Comparison of ENCODE assay signal across 7 cellular contexts in the genomic region with DNA sequence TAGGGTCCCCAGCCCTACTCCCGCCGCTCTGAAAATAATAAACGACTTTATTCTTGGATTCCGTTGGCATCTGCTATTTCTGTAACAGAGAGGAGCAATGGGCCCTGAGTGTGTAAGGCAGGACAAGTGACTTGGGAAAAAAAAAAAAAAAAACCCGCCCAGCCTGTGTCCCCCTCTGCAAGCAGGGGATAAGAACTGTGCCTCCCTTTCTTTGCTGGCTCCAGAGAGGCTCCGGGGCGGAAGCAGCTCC. TPM values are rescaled to one million over a fixed set of nuclear protein-coding genes. Genes with fewer than 3 reads are reported as not detected.
DNase-seq lines count a peak whose midpoint lies in the region; ATAC-seq, FAIRE-seq and TF ChIP-seq lines count a peak whose summit lies in the region.

No MANE protein-coding gene starts in this region.

- peak overlapping the region; percentile 98 for H2AFZ ChIP-seq in IMR-90 (replicated peaks; ENCODE audit: low read length, poor library complexity)

- H3K23ac ChIP-seq in IMR-90 (ENCODE audit: low read depth, low read length): no peak overlapping the region

- H2BK15ac ChIP-seq in IMR-90 (ENCODE audit: low read depth, low read length): no peak overlapping the region

- no peak overlapping the region for H3K56ac ChIP-seq in IMR-90 (ENCODE audit: extremely low read depth, insufficient read depth, low read length)

- peaks cover 16% of the 10 kb centered on the region for H3K9me1 ChIP-seq in IMR-90 (ENCODE audit: insufficient read depth, low read length)

- peaks cover 20 to 77% of the 10 kb centered on the region in 2 experiments for H3K79me1 ChIP-seq in IMR-90 (ENCODE audit: low read depth in 1 of 2, low read length in 2 of 2)

- in situ Hi-C loops in IMR-90 (cut with MboI; ENCODE audit: low sequenced_read_pairs): no loop called here

- peak overlapping the region; percentile 99 for H2AK9ac ChIP-seq in IMR-90 (replicated peaks; ENCODE audit: low read depth, low read length, poor library complexity)

- no TSS peak for BruUV-seq in IMR-90 (replicated peaks; lab: Mats Ljungman, UMichigan)

- TF ChIP-seq RAD21 in IMR-90 (IDR thresholded peaks at IDR 0.05; ENCODE audit: low read length): no peak

- POLR2A ChIA-PET in IMR-90 (lab: Charles Lee; ENCODE audit: unreplicated experiment): no interaction called here

- peak overlapping the region; percentile 68 for H3K4me2 ChIP-seq in IMR-90 (ENCODE audit: low read depth, low read length)

- H3K9me3 ChIP-seq in IMR-90 (ENCODE audit: control insufficient read depth, insufficient read depth, low read length) (no peaks in the 10 kb centered on the region), adipocyte (ENCODE audit: control insufficient read depth, low read length) (no peaks in the 10 kb centered on the region), kidney (ENCODE audit: control insufficient read depth in 1 of 2, low read length in 2 of 2) (no peaks in the 10 kb centered on the region), subcutaneous abdominal adipose tissue (ENCODE audit: control insufficient read depth in 5 of 5, low read length in 5 of 5) (no peaks in the 10 kb centered on the region)

- H2BK120ac ChIP-seq in IMR-90 (ENCODE audit: low read depth, low read length): no peak overlapping the region

- H3K4me3 ChIP-seq in IMR-90 (ENCODE audit: insufficient read depth, low read depth, low read length): peak overlapping the region; percentile 83
- peak overlapping the region; percentile 86 for H3K4me3 ChIP-seq in adipocyte (ENCODE audit: low read length)
- peak overlapping the region; percentile 50 to 73 for H3K4me3 ChIP-seq in kidney (ENCODE audit: low read length in 2 of 2)
- H3K4me3 ChIP-seq in subcutaneous abdominal adipose tissue (ENCODE audit: low read depth in 1 of 5, low read length in 5 of 5): peak overlapping the region; percentile 72 to 86 (median 76)

- TF ChIP-seq CTCF in IMR-90 (conservative IDR thresholded peaks at IDR 0.05; ENCODE audit: low read depth, low read length): no peak
- TF ChIP-seq CTCF in kidney (IDR thresholded peaks at IDR 0.05; ENCODE audit: borderline replicate concordance, extremely low read depth, insufficient read depth): no peak

- peak overlapping the region; percentile 15; the same call in 1 of the 2 replicates for H3K27ac ChIP-seq in IMR-90 (ENCODE audit: insufficient read depth, low read length)
- peak overlapping the region; percentile 89 to 96 for H3K27ac ChIP-seq in kidney (ENCODE audit: low read depth in 2 of 2, low read length in 2 of 2)
- H3K27ac ChIP-seq in subcutaneous abdominal adipose tissue (ENCODE audit: low read depth, low read length): peak overlapping the region; percentile 57

- no peak overlapping the region for H2BK5ac ChIP-seq in IMR-90 (ENCODE audit: low read depth, low read length, poor library complexity, severe bottlenecking)

- no peak overlapping the region for H2BK20ac ChIP-seq in IMR-90 (ENCODE audit: low read depth, low read length)

- H3K9ac ChIP-seq in IMR-90 (ENCODE audit: low read depth, low read length) (peak overlapping the region; percentile 5; the same call in 1 of the 2 replicates), adipocyte (ENCODE audit: low read length) (peak overlapping the region; percentile 90), kidney (ENCODE audit: low read length in 2 of 2) (peak overlapping the region; percentile 60 to 77), subcutaneous abdominal adipose tissue (ENCODE audit: low read length in 5 of 5) (peak overlapping the region in 4 of 5 donors; percentile 77 to 89 (median 80))

- ATAC-seq in IMR-90 (ENCODE audit: low read depth) (no peak), GM19397 (IDR thresholded peaks at IDR 0.05; ENCODE audit: unreplicated experiment) (no peak), GM18498 (IDR thresholded peaks at IDR 0.05; ENCODE audit: unreplicated experiment) (no peak)

- H4K5ac ChIP-seq in IMR-90 (ENCODE audit: low read depth, low read length): no peak overlapping the region

- peak overlapping the region in 1 of 2 experiments; percentile 22; a peak in 2 of 4 replicates for H4K8ac ChIP-seq in IMR-90 (ENCODE audit: low read depth in 2 of 2, low read length in 2 of 2)

- no peak overlapping the region for H4K91ac ChIP-seq in IMR-90 (ENCODE audit: insufficient read depth, low read depth, low read length)

- DNase-seq in IMR-90: no peak
- DNase-seq in adipocyte (ENCODE audit: low read depth): no peak
- no peak for DNase-seq in kidney
- DNase-seq in SKM-1 (lab: John Stamatoyannopoulos, UW; ENCODE audit: unreplicated experiment): no peak

- 0 out of 2 replicates have a peak overlapping the region, but pooled peaks have one; percentile 10 for H2AK5ac ChIP-seq in IMR-90 (ENCODE audit: low read depth, low read length)

- peaks cover 23% of the 10 kb centered on the region for H3K4me1 ChIP-seq in IMR-90 (ENCODE audit: control insufficient read depth, insufficient read depth, low read length)
- H3K4me1 ChIP-seq in adipocyte (ENCODE audit: control insufficient read depth, insufficient read depth, low read length): peaks cover 31% of the 10 kb centered on the region
- H3K4me1 ChIP-seq in kidney (ENCODE audit: control insufficient read depth in 1 of 2, insufficient read depth in 1 of 2, low read depth in 1 of 2, low read length in 2 of 2): peaks cover 27 to 42% of the 10 kb centered on the region in 2 donors
- H3K4me1 ChIP-seq in subcutaneous abdominal adipose tissue (ENCODE audit: control insufficient read depth in 5 of 5, insufficient read depth in 5 of 5, low read length in 5 of 5): peaks cover 5 to 69% (median 62%) of the 10 kb centered on the region in 5 donors

- WGBS in IMR-90 (ENCODE audit: extremely low coverage in 2 of 2, insufficient read length in 1 of 2), 2 experiments: 17% methylated on average over 3 of the region's 7 CpGs; no CpG with 5 or more reads in 1 of the 2 experiments

- dilution Hi-C loops in IMR-90 (cut with HindIII; ENCODE audit: low sequenced_read_pairs, unreplicated experiment): no loop called here

- TF ChIP-seq POLR2A in IMR-90 (IDR thresholded peaks at IDR 0.05; ENCODE audit: low read depth, low read length): no peak

- no peak overlapping the region for H3K14ac ChIP-seq in IMR-90 (replicated peaks; ENCODE audit: low read depth, low read length)

- CTCF ChIA-PET in IMR-90 (lab: Yijun Ruan, JAX): interaction anchor here (0.6 kb wide), 1 partner anchor 1405 kb away, joined by 3 read pairs; no protein-coding TSS in a partner anchor

- intact Hi-C loops in IMR-90 (cut with micrococcal nuclease) (loop anchor here (1.0 kb wide), 2 partner anchors 39 to 74 kb away; no protein-coding TSS in a partner anchor), kidney (cut with DNase I) (no loop called here)

- no peak for FAIRE-seq in kidney (lab: Jason Lieb, UNC)

- no peaks in the 10 kb centered on the region for H3K36me3 ChIP-seq in IMR-90 (ENCODE audit: control insufficient read depth, insufficient read depth, low read length)
- H3K36me3 ChIP-seq in adipocyte (ENCODE audit: control insufficient read depth, insufficient read depth, low read length, severe bottlenecking): no peaks in the 10 kb centered on the region
- H3K36me3 ChIP-seq in kidney (ENCODE audit: control insufficient read depth in 1 of 2, insufficient read depth in 2 of 2, low read length in 2 of 2): no peaks in the 10 kb centered on the region
- H3K36me3 ChIP-seq in subcutaneous abdominal adipose tissue (ENCODE audit: control insufficient read depth in 5 of 5, insufficient read depth in 5 of 5, low read length in 5 of 5): no peaks in the 10 kb centered on the region

- H3K27me3 ChIP-seq in IMR-90 (ENCODE audit: control insufficient read depth, insufficient read depth, low read length): no peaks in the 10 kb centered on the region
- no peaks in the 10 kb centered on the region for H3K27me3 ChIP-seq in adipocyte (replicated peaks; ENCODE audit: control insufficient read depth, insufficient read depth, low read length)
- H3K27me3 ChIP-seq in subcutaneous abdominal adipose tissue (ENCODE audit: control insufficient read depth in 5 of 5, insufficient read depth in 4 of 5, low read length in 5 of 5): no peaks in the 10 kb centered on the region

- no peak overlapping the region for H3K18ac ChIP-seq in IMR-90 (ENCODE audit: low read depth, low read length)

- peak overlapping the region; percentile 36; the same call in 1 of the 2 replicates for H3K4ac ChIP-seq in IMR-90 (ENCODE audit: low read depth, low read length)

- no peaks in the 10 kb centered on the region; the same call in 1 of the 2 replicates for H4K20me1 ChIP-seq in IMR-90 (ENCODE audit: insufficient read depth, low read length)

TF ChIP-seq in IMR-90, 13 proteins besides CTCF, POLR2A, EP300 and RAD21 (continues in another document):
- no peak for TF ChIP-seq RCOR1 (IDR thresholded peaks at IDR 0.05; ENCODE audit: insufficient replicate concordance, low read length)

RNA-seq across cellular contexts. Expression of a gene that starts 0.5 kb away (rescaled TPM):
- total RNA-seq in IMR-90 (2012; rRNA removed) (2.2 and 3.9 TPM in 2 replicates), kidney (31.1 TPM)
- polyA plus RNA-seq in IMR-90 (2012; rRNA removed) (22.8 and 30.3 TPM in 2 replicates), kidney (ENCODE audit: insufficient read depth, low read depth, low replicate concordance) (102 TPM)
- 10.8 and 31.8 TPM in 2 replicates for polyA plus RNA-seq in IMR-90 (2012; cell fraction: cytosol; rRNA removed)
- polyA plus RNA-seq in IMR-90 (2012; cell fraction: nucleus; rRNA removed; ENCODE audit: low replicate concordance): 39.6 and 66.8 TPM in 2 replicates

RNA-seq across cellular contexts. Expression of a gene that starts 3.8 kb away (rescaled TPM):
- total RNA-seq in IMR-90 (2012; rRNA removed) (21.3 and 24.4 TPM in 2 replicates), kidney (64.5 TPM)
- polyA plus RNA-seq in IMR-90 (2012; rRNA removed) (44.6 and 55.3 TPM in 2 replicates), kidney (ENCODE audit: insufficient read depth, low read depth, low replicate concordance) (150 TPM)
- 70.5 and 80.0 TPM in 2 replicates for polyA plus RNA-seq in IMR-90 (2012; cell fraction: cytosol; rRNA removed)
- polyA plus RNA-seq in IMR-90 (2012; cell fraction: nucleus; rRNA removed; ENCODE audit: low replicate concordance): 64.5 and 161 TPM in 2 replicates

RNA-seq across cellular contexts. Expression of a gene that starts 3.9 kb away (rescaled TPM):
- 43.0 and 81.9 TPM in 2 replicates for total RNA-seq in IMR-90 (2012; rRNA removed)
- 63.2 and 64.2 TPM in 2 replicates for polyA plus RNA-seq in IMR-90 (2012; rRNA removed)
- 47.6 and 95.6 TPM in 2 replicates for polyA plus RNA-seq in IMR-90 (2012; cell fraction: cytosol; rRNA removed)
- 119 and 279 TPM in 2 replicates for polyA plus RNA-seq in IMR-90 (2012; cell fraction: nucleus; rRNA removed; ENCODE audit: low replicate concordance)
- total RNA-seq in kidney: 39.2 TPM
- 103 TPM for polyA plus RNA-seq in kidney (ENCODE audit: insufficient read depth, low read depth, low replicate concordance)

RNA-seq across cellular contexts. Expression of a gene that starts 4.5 kb away (rescaled TPM):
- 3.0 and 3.9 TPM in 2 replicates for total RNA-seq in IMR-90 (2012; rRNA removed)
- 23.9 and 25.1 TPM in 2 replicates for polyA plus RNA-seq in IMR-90 (2012; rRNA removed)
- 29.6 and 45.2 TPM in 2 replicates for polyA plus RNA-seq in IMR-90 (2012; cell fraction: cytosol; rRNA removed)
- 24.3 and 30.6 TPM in 2 replicates for polyA plus RNA-seq in IMR-90 (2012; cell fraction: nucleus; rRNA removed; ENCODE audit: low replicate concordance)
- total RNA-seq in kidney: 77.6 TPM
- 157 TPM for polyA plus RNA-seq in kidney (ENCODE audit: insufficient read depth, low read depth, low replicate concordance)

RNA-seq across cellular contexts. Expression of a gene that starts 11.0 kb away (rescaled TPM):
- total RNA-seq in IMR-90 (2012; rRNA removed): 36.2 and 62.5 TPM in 2 replicates
- 68.6 and 76.4 TPM in 2 replicates for polyA plus RNA-seq in IMR-90 (2012; rRNA removed)
- 114 and 135 TPM in 2 replicates for polyA plus RNA-seq in IMR-90 (2012; cell fraction: cytosol; rRNA removed)
- polyA plus RNA-seq in IMR-90 (2012; cell fraction: nucleus; rRNA removed; ENCODE audit: low replicate concordance): 46.8 and 53.6 TPM in 2 replicates
- total RNA-seq in kidney: 76.0 TPM
- 411 TPM for polyA plus RNA-seq in kidney (ENCODE audit: insufficient read depth, low read depth, low replicate concordance)

Comparison
In these comparisons a context has a peak if more than half of its experiments do, and no peak if none do; other contexts are left out.
1. H3K27ac ChIP-seq: peak in every context shown above with its lines; median percentile 92 in kidney; 57 in subcutaneous abdominal adipose tissue; 15 in IMR-90.
2. H3K9ac ChIP-seq: peak in every context shown above with its lines; median percentile 90 in adipocyte; 80 in subcutaneous abdominal adipose tissue; 68 in kidney; 5 in IMR-90.